Comparison of ENCODE assay signal across 1 cellular context in the genomic region with DNA sequence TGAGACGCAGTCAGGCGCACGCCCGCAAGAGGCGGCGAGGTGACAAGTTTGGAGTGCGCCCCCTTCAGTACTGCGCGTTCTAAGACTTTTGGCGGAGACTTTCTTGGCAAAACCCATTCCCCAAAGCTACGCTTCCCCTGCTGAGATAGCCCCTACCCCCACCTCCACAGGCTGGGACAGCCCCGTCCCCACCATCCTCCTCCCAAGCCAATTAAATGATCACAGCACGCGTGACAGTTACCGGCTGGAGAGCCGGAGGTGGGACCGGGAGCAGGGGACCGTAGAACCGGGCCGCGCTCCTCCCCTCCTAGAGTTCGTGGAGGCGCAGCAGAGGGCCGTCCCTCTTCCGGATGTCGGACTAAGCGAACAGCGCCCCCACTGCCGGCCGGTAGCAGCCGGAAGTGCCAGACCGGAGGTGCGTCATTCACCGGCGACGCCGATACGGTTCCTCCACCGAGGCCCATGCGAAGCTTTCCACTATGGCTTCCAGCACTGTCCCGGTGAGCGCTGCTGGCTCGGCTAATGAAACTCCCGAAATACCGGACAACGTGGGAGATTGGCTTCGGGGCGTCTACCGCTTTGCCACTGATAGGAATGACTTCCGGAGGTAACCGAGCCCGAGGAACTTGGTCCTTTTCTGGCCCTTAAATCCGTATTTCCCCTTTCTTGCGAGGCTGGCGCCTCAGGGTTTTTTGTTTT.
TF ChIP-seq lines count a peak whose summit lies in the region.

A gene (plus strand): TSS at position 476 of the 699 bp plus-strand sequence. CDS start 4 bp downstream, at position 480.

TF ChIP-seq in HEK293, 187 proteins besides CTCF, POLR2A, EP300 and RAD21 (continued from another document and continues in another):
- TF ChIP-seq, protein P1, sequence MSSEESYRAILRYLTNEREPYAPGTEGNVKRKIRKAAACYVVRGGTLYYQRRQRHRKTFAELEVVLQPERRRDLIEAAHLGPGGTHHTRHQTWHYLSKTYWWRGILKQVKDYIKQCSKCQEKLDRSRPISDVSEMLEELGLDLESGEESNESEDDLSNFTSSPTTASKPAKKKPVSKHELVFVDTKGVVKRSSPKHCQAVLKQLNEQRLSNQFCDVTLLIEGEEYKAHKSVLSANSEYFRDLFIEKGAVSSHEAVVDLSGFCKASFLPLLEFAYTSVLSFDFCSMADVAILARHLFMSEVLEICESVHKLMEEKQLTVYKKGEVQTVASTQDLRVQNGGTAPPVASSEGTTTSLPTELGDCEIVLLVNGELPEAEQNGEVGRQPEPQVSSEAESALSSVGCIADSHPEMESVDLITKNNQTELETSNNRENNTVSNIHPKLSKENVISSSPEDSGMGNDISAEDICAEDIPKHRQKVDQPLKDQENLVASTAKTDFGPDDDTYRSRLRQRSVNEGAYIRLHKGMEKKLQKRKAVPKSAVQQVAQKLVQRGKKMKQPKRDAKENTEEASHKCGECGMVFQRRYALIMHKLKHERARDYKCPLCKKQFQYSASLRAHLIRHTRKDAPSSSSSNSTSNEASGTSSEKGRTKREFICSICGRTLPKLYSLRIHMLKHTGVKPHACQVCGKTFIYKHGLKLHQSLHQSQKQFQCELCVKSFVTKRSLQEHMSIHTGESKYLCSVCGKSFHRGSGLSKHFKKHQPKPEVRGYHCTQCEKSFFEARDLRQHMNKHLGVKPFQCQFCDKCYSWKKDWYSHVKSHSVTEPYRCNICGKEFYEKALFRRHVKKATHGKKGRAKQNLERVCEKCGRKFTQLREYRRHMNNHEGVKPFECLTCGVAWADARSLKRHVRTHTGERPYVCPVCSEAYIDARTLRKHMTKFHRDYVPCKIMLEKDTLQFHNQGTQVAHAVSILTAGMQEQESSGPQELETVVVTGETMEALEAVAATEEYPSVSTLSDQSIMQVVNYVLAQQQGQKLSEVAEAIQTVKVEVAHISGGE (tag by site-specific recombination; conservative IDR thresholded peaks at IDR 0.05; ENCODE audit: low read depth) = peak; percentile 95
- TF ChIP-seq ZNF521 (tag by site-specific recombination; IDR thresholded peaks at IDR 0.05) (no peak), ZNF366 (tag by site-specific recombination; conservative IDR thresholded peaks at IDR 0.05) (0 out of 2 replicates have a peak, but pooled peaks have one; percentile 47), KLF1 (tag by site-specific recombination; IDR thresholded peaks at IDR 0.05) (peak; percentile 10), ZNF777 (tag by site-specific recombination; IDR thresholded peaks at IDR 0.05; ENCODE audit: borderline replicate concordance) (no peak; the same call in 1 of the 2 replicates), ZNF416 (tag by site-specific recombination; IDR thresholded peaks at IDR 0.05) (no peak), ZNF585B (tag by site-specific recombination; IDR thresholded peaks at IDR 0.05) (no peak), KLF16 (tag by site-specific recombination; IDR thresholded peaks at IDR 0.05) (peak; percentile 72; the same call in 1 of the 2 replicates), FEZF1 (tag by site-specific recombination; IDR thresholded peaks at IDR 0.05) (no peak), ZNF169 (tag by site-specific recombination; IDR thresholded peaks at IDR 0.05) (no peak), SCRT2 (tag by site-specific recombination; IDR thresholded peaks at IDR 0.05) (no peak), ZNF202 (tag by site-specific recombination; IDR thresholded peaks at IDR 0.05; ENCODE audit: borderline replicate concordance) (no peak), KLF10 (tag by site-specific recombination; IDR thresholded peaks at IDR 0.05) (peak; percentile 71; the same call in 1 of the 2 replicates), ZBTB7A (tag by site-specific recombination; IDR thresholded peaks at IDR 0.05; ENCODE audit: low read depth) (peak; percentile 47; the same call in 1 of the 2 replicates), ZNF394 (tag by site-specific recombination; IDR thresholded peaks at IDR 0.05; ENCODE audit: borderline replicate concordance) (peak; percentile 69; the same call in 1 of the 2 replicates), ZNF16 (tag by site-specific recombination; IDR thresholded peaks at IDR 0.05; ENCODE audit: low read depth) (no peak), ZNF274 (IDR thresholded peaks at IDR 0.05; ENCODE audit: low read length) (no peak), ZNF274 (tag by site-specific recombination; IDR thresholded peaks at IDR 0.05; ENCODE audit: borderline replicate concordance) (no peak), GLIS1 (tag by site-specific recombination; IDR thresholded peaks at IDR 0.05) (peak; percentile 78), ZNF629 (tag by site-specific recombination; IDR thresholded peaks at IDR 0.05) (peak; percentile 92), ZNF510 (tag by site-specific recombination; IDR thresholded peaks at IDR 0.05; ENCODE audit: insufficient replicate concordance) (no peak), ZNF146 (tag by site-specific recombination; IDR thresholded peaks at IDR 0.05) (peak; percentile 41; the same call in 1 of the 2 replicates), ZBTB1 (tag by site-specific recombination; IDR thresholded peaks at IDR 0.05) (peak; percentile 96), ZNF76 (tag by site-specific recombination; IDR thresholded peaks at IDR 0.05; ENCODE audit: borderline replicate concordance, low read depth) (peak; percentile 82), ZNF324 (tag by site-specific recombination; IDR thresholded peaks at IDR 0.05) (peak; percentile 84), ZBTB20 (tag by site-specific recombination; IDR thresholded peaks at IDR 0.05) (0 out of 2 replicates have a peak, but pooled peaks have one; percentile 43), ZNF248 (tag by site-specific recombination; IDR thresholded peaks at IDR 0.05) (no peak), ZBTB17 (tag by site-specific recombination; IDR thresholded peaks at IDR 0.05) (no peak; the same call in 1 of the 2 replicates), ZNF133 (tag by site-specific recombination; IDR thresholded peaks at IDR 0.05) (no peak), ZNF658 (tag by site-specific recombination; IDR thresholded peaks at IDR 0.05) (no peak), IKZF3 (tag by site-specific recombination; IDR thresholded peaks at IDR 0.05) (0 out of 2 replicates have a peak, but pooled peaks have one; percentile 7), ZNF544 (tag by site-specific recombination; IDR thresholded peaks at IDR 0.05) (no peak)
- TF ChIP-seq, protein P2, sequence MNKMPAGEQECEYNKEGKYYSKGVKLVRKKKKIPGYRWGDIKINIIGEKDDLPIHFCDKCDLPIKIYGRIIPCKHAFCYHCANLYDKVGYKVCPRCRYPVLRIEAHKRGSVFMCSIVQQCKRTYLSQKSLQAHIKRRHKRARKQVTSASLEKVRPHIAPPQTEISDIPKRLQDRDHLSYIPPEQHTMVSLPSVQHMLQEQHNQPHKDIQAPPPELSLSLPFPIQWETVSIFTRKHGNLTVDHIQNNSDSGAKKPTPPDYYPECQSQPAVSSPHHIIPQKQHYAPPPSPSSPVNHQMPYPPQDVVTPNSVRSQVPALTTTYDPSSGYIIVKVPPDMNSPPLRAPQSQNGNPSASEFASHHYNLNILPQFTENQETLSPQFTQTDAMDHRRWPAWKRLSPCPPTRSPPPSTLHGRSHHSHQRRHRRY (tag by site-specific recombination; IDR thresholded peaks at IDR 0.05) = no peak
- TF ChIP-seq, protein P3, sequence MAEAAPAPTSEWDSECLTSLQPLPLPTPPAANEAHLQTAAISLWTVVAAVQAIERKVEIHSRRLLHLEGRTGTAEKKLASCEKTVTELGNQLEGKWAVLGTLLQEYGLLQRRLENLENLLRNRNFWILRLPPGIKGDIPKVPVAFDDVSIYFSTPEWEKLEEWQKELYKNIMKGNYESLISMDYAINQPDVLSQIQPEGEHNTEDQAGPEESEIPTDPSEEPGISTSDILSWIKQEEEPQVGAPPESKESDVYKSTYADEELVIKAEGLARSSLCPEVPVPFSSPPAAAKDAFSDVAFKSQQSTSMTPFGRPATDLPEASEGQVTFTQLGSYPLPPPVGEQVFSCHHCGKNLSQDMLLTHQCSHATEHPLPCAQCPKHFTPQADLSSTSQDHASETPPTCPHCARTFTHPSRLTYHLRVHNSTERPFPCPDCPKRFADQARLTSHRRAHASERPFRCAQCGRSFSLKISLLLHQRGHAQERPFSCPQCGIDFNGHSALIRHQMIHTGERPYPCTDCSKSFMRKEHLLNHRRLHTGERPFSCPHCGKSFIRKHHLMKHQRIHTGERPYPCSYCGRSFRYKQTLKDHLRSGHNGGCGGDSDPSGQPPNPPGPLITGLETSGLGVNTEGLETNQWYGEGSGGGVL (tag by site-specific recombination; IDR thresholded peaks at IDR 0.05) = peak; percentile 45
- TF ChIP-seq, protein P4, sequence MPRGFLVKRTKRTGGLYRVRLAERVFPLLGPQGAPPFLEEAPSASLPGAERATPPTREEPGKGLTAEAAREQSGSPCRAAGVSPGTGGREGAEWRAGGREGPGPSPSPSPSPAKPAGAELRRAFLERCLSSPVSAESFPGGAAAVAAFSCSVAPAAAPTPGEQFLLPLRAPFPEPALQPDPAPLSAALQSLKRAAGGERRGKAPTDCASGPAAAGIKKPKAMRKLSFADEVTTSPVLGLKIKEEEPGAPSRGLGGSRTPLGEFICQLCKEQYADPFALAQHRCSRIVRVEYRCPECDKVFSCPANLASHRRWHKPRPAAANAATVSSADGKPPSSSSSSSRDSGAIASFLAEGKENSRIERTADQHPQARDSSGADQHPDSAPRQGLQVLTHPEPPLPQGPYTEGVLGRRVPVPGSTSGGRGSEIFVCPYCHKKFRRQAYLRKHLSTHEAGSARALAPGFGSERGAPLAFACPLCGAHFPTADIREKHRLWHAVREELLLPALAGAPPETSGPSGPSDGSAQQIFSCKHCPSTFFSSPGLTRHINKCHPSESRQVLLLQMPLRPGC (tag by site-specific recombination; IDR thresholded peaks at IDR 0.05) = peak; percentile 69; the same call in 1 of the 2 replicates
- TF ChIP-seq, protein P5, sequence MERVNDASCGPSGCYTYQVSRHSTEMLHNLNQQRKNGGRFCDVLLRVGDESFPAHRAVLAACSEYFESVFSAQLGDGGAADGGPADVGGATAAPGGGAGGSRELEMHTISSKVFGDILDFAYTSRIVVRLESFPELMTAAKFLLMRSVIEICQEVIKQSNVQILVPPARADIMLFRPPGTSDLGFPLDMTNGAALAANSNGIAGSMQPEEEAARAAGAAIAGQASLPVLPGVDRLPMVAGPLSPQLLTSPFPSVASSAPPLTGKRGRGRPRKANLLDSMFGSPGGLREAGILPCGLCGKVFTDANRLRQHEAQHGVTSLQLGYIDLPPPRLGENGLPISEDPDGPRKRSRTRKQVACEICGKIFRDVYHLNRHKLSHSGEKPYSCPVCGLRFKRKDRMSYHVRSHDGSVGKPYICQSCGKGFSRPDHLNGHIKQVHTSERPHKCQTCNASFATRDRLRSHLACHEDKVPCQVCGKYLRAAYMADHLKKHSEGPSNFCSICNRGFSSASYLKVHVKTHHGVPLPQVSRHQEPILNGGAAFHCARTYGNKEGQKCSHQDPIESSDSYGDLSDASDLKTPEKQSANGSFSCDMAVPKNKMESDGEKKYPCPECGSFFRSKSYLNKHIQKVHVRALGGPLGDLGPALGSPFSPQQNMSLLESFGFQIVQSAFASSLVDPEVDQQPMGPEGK (tag by site-specific recombination; IDR thresholded peaks at IDR 0.05) = peak; percentile 85
- TF ChIP-seq, protein P6, sequence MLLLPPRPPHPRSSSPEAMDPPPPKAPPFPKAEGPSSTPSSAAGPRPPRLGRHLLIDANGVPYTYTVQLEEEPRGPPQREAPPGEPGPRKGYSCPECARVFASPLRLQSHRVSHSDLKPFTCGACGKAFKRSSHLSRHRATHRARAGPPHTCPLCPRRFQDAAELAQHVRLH (tag by site-specific recombination; IDR thresholded peaks at IDR 0.05) = 0 out of 2 replicates have a peak, but pooled peaks have one; percentile 77
- TF ChIP-seq, protein P7, sequence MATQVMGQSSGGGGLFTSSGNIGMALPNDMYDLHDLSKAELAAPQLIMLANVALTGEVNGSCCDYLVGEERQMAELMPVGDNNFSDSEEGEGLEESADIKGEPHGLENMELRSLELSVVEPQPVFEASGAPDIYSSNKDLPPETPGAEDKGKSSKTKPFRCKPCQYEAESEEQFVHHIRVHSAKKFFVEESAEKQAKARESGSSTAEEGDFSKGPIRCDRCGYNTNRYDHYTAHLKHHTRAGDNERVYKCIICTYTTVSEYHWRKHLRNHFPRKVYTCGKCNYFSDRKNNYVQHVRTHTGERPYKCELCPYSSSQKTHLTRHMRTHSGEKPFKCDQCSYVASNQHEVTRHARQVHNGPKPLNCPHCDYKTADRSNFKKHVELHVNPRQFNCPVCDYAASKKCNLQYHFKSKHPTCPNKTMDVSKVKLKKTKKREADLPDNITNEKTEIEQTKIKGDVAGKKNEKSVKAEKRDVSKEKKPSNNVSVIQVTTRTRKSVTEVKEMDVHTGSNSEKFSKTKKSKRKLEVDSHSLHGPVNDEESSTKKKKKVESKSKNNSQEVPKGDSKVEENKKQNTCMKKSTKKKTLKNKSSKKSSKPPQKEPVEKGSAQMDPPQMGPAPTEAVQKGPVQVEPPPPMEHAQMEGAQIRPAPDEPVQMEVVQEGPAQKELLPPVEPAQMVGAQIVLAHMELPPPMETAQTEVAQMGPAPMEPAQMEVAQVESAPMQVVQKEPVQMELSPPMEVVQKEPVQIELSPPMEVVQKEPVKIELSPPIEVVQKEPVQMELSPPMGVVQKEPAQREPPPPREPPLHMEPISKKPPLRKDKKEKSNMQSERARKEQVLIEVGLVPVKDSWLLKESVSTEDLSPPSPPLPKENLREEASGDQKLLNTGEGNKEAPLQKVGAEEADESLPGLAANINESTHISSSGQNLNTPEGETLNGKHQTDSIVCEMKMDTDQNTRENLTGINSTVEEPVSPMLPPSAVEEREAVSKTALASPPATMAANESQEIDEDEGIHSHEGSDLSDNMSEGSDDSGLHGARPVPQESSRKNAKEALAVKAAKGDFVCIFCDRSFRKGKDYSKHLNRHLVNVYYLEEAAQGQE (tag by site-specific recombination; IDR thresholded peaks at IDR 0.05) = peak; percentile 25; the same call in 1 of the 2 replicates
- TF ChIP-seq, protein P8, sequence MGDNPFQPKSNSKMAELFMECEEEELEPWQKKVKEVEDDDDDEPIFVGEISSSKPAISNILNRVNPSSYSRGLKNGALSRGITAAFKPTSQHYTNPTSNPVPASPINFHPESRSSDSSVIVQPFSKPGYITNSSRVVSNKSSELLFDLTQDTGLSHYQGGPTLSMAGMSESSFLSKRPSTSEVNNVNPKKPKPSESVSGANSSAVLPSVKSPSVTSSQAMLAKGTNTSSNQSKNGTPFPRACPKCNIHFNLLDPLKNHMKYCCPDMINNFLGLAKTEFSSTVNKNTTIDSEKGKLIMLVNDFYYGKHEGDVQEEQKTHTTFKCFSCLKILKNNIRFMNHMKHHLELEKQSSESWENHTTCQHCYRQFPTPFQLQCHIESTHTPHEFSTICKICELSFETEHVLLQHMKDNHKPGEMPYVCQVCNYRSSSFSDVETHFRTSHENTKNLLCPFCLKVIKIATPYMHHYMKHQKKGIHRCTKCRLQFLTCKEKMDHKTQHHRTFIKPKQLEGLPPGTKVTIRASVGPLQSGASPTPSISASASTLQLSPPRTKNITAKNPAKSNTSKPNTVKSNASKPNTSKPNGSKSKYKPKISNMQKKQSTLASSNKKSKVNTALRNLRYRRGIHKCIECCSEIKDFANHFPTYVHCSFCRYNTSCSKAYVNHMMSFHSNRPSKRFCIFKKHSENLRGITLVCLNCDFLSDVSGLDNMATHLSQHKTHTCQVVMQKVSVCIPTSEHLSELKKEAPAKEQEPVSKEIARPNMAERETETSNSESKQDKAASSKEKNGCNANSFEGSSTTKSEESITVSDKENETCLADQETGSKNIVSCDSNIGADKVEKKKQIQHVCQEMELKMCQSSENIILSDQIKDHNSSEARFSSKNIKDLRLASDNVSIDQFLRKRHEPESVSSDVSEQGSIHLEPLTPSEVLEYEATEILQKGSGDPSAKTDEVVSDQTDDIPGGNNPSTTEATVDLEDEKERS (tag by site-specific recombination; IDR thresholded peaks at IDR 0.05) = 0 out of 2 replicates have a peak, but pooled peaks have one; percentile 27
